ENCODE assay signal across 10 cellular contexts in genomic region chr15:100973351-100974034, GRCh38. TPM values are rescaled to one million over a fixed set of nuclear protein-coding genes. Genes with fewer than 3 reads are reported as not detected.
DNase-seq lines count a peak whose midpoint lies in the region; ATAC-seq, FAIRE-seq and TF ChIP-seq lines count a peak whose summit lies in the region.
"Had no signal": no experiment of that assay in that cellular context is flagged by ENCODE, and none has a peak within 500 bp of the region (broad histone marks: within the 10 kb centered on the region; RNA-seq: fewer than 3 reads in every experiment).

No MANE protein-coding gene starts in this region.

- POLR2A ChIA-PET in GM12878 (lab: Charles Lee) (no interaction called here), Caco-2 (lab: Charles Lee) (no interaction called here)

- H3K9me3 ChIP-seq in GM12878 (replicated peaks; ENCODE audit: control insufficient read depth, insufficient read depth, low read length): peaks cover 3% of the 10 kb centered on the region; the same call in 1 of the 3 replicates
- H3K9me3 ChIP-seq in prostate gland: no peaks in the 10 kb centered on the region
- H3K9me3 ChIP-seq in Caco-2: no peaks in the 10 kb centered on the region

- DNase-seq in GM12878 (ENCODE audit: low read depth, low spot score): no peak
- no peak for DNase-seq in prostate gland (ENCODE audit: low spot score)
- no peak for DNase-seq in Caco-2
- DNase-seq in ACHN: no peak
- DNase-seq: DMS 273 treated with DMSO at 0.1 percent for 48 hours had no signal

- TF ChIP-seq POLR2A in GM12878 (IDR thresholded peaks at IDR 0.05; ENCODE audit: low read depth, low read length) (0 out of 2 replicates have a peak, but pooled peaks have one; percentile 21), prostate gland (IDR thresholded peaks at IDR 0.05) (no peak)

- no peak overlapping the region for H3K9ac ChIP-seq in GM12878 (ENCODE audit: control insufficient read depth, insufficient read depth, low read length)

- no peaks in the 10 kb centered on the region; the same call in 1 of the 2 replicates for H3K4me1 ChIP-seq in GM12878 (ENCODE audit: control insufficient read depth, insufficient read depth, low read length)
- no peaks in the 10 kb centered on the region for H3K4me1 ChIP-seq in prostate gland (replicated peaks)
- H3K4me1 ChIP-seq in Caco-2: no peaks in the 10 kb centered on the region

- no peak overlapping the region for H3K4me3 Mint-ChIP-seq in Caco-2 (ENCODE audit: unreplicated experiment)

- H3K27ac ChIP-seq in GM12878 (ENCODE audit: control insufficient read depth, insufficient read depth) (no peak overlapping the region), prostate gland (no peak overlapping the region)

- H3K4me2 ChIP-seq in GM12878 (ENCODE audit: control insufficient read depth, insufficient read depth): peak overlapping the region; percentile 58

- H3K27ac Mint-ChIP-seq in Caco-2 (ENCODE audit: unreplicated experiment): no peak overlapping the region
- H3K27ac Mint-ChIP-seq: activated T-cell treated with anti-CD3 and anti-CD28 coated beads, Interleukin-2, amount 50 U/mL, for 72 hours had no signal

- ATAC-seq in GM19043 (IDR thresholded peaks at IDR 0.05; ENCODE audit: low read depth, unreplicated experiment) (peak; percentile 51), GM12878 (no peak), GM19467 (IDR thresholded peaks at IDR 0.05; ENCODE audit: unreplicated experiment) (no peak), GM18873 (IDR thresholded peaks at IDR 0.05; ENCODE audit: low FRiP score, unreplicated experiment) (no peak)

- FAIRE-seq in GM12878 (lab: Jason Lieb, UNC): no peak

- BruUV-seq in GM12878 (replicated peaks; lab: Mats Ljungman, UMichigan) (no TSS peak), Caco-2 (replicated peaks; lab: Mats Ljungman, UMichigan) (no TSS peak)

- no peaks in the 10 kb centered on the region for H3K27me3 Mint-ChIP-seq in Caco-2 (ENCODE audit: insufficient read depth, unreplicated experiment)

- in situ Hi-C loops in GM12878 (cut with MboI) (no loop called here), ACHN (cut with HindIII; ENCODE audit: low pct_ligation_motif_present, low pct_unique_long_range_greater_than_20kb, low sequenced_read_pairs) (no loop called here)

- RAD21 ChIA-PET in GM12878 (lab: Charles Lee; ENCODE audit: unreplicated experiment): no interaction called here

- no peak for TF ChIP-seq RAD21 in GM12878 (IDR thresholded peaks at IDR 0.05; ENCODE audit: insufficient read depth, low read depth, low read length)

- 73% methylated on average over 55 of the region's 84 CpGs for WGBS in GM12878 (ENCODE audit: insufficient coverage, insufficient replicate concordance, low lambda C conversion rate, missing lambda C conversion rate)
- 21% methylated on average over 64 of the region's 84 CpGs for WGBS in prostate gland

- no peaks in the 10 kb centered on the region for H3K36me3 Mint-ChIP-seq in Caco-2 (ENCODE audit: insufficient read depth, unreplicated experiment)

- SMC1A ChIA-PET in GM12878 (lab: Charles Lee; ENCODE audit: uncharacterized antibody, unreplicated experiment): interaction anchor here (0.6 kb wide), 1 partner anchor 62 kb away, joined by 3 read pairs; no protein-coding TSS in a partner anchor

- H2AFZ ChIP-seq in GM12878 (ENCODE audit: control insufficient read depth, low read depth, low read length): no peak overlapping the region; the same call in 1 of the 2 replicates

- no peak for TF ChIP-seq EP300 in GM12878 (IDR thresholded peaks at IDR 0.05; ENCODE audit: borderline replicate concordance in 1 of 2, control insufficient read depth in 1 of 2, low read depth in 2 of 2, low read length in 2 of 2)

- H3K36me3 ChIP-seq in GM12878 (ENCODE audit: control insufficient read depth in 2 of 2, insufficient read depth in 2 of 2, low read length in 1 of 2) (peaks cover 4% of the 10 kb centered on the region in 2 experiments; a peak in 2 of 4 replicates), prostate gland (no peaks in the 10 kb centered on the region), Caco-2 (ENCODE audit: control insufficient read depth, insufficient read depth, low read length) (no peaks in the 10 kb centered on the region)

- no peaks in the 10 kb centered on the region for H3K4me1 Mint-ChIP-seq in Caco-2 (ENCODE audit: low read depth, unreplicated experiment)

- TF ChIP-seq CTCF in GM12878 (IDR thresholded peaks at IDR 0.05 in 2 of 3, conservative IDR thresholded peaks at IDR 0.05 in 1 of 3; ENCODE audit: control insufficient read depth in 2 of 3, extremely low read depth in 1 of 3, insufficient read depth in 1 of 3, low read depth in 3 of 3, low read length in 3 of 3): no peak
- TF ChIP-seq CTCF in prostate gland (IDR thresholded peaks at IDR 0.05): no peak
- TF ChIP-seq CTCF in Caco-2 (IDR thresholded peaks at IDR 0.05; ENCODE audit: insufficient read depth in 1 of 2, low read depth in 1 of 2, low read length in 1 of 2, severe bottlenecking in 1 of 2, unreplicated experiment in 1 of 2): no peak

- intact Hi-C loops in GM12878 (cut with micrococcal nuclease; ENCODE audit: unreplicated experiment): no loop called here
- intact Hi-C loops in prostate gland (cut with DNase I): no loop called here
- intact Hi-C loops in Caco-2 (cut with micrococcal nuclease; ENCODE audit: unreplicated experiment): no loop called here

- H4K20me1 ChIP-seq in GM12878 (ENCODE audit: control insufficient read depth, insufficient read depth): no peaks in the 10 kb centered on the region

- no peaks in the 10 kb centered on the region; the same call in 1 of the 2 replicates for H3K79me2 ChIP-seq in GM12878 (ENCODE audit: control insufficient read depth, insufficient read depth, low read length)

- H3K9me3 Mint-ChIP-seq in Caco-2 (ENCODE audit: unreplicated experiment): no peaks in the 10 kb centered on the region

- H3K27me3 ChIP-seq in GM12878 (replicated peaks in 1 of 2; ENCODE audit: control insufficient read depth in 2 of 2, insufficient read depth in 2 of 2, low read length in 1 of 2) (no peaks in the 10 kb centered on the region), prostate gland (replicated peaks; ENCODE audit: insufficient read depth) (no peaks in the 10 kb centered on the region), Caco-2 (replicated peaks; ENCODE audit: control insufficient read depth, insufficient read depth, low read length) (no peaks in the 10 kb centered on the region)

- no peak overlapping the region for H3K4me3 ChIP-seq in GM12878
- H3K4me3 ChIP-seq in iPS-11a (ENCODE audit: low read depth, low read length): peak overlapping the region; percentile 35
- peak overlapping the region; percentile 19 to 36 for H3K4me3 ChIP-seq in prostate gland
- H3K4me3 ChIP-seq in Caco-2 (ENCODE audit: low read depth, low read length): no peak overlapping the region

- CTCF ChIA-PET in GM12878 (lab: Yijun Ruan, JAX) (interaction anchor here (1.8 kb wide), 1 partner anchor 9 kb away, joined by 5 read pairs; no protein-coding TSS in a partner anchor), Caco-2 (lab: Charles Lee) (no interaction called here)

TF ChIP-seq in GM12878, 131 proteins besides CTCF, POLR2A, EP300 and RAD21 (continues in another document):
- no peak for TF ChIP-seq ZBTB33 (IDR thresholded peaks at IDR 0.05)
- TF ChIP-seq ZZZ3 (IDR thresholded peaks at IDR 0.05; ENCODE audit: control insufficient read depth, insufficient read length, low read depth): no peak
- TF ChIP-seq SREBF1 (IDR thresholded peaks at IDR 0.05; ENCODE audit: low read length): no peak

RNA-seq across cellular contexts. Expression of gene LRRK1, which starts 54.3 kb away (rescaled TPM):
- 120 and 150 TPM in 2 replicates for total RNA-seq in GM12878 (2013; cell fraction: nucleolus; rRNA removed)
- total RNA-seq in GM12878 (2014; rRNA removed): 15.6 and 23.0 TPM in 2 replicates
- 13.1 and 13.5 TPM in 2 replicates for total RNA-seq in GM12878 (2014; rRNA removed; fragmentation: Illumina TruSeq; extraction: Trizol)
- 51.5 and 58.3 TPM in 2 replicates for total RNA-seq in GM12878 (2021)
- 14.1 TPM for polyA plus RNA-seq in GM12878 (2011; ENCODE audit: low read depth)
- 14.0 and 23.0 TPM in 2 replicates for polyA plus RNA-seq in GM12878 (2011; rRNA removed)
- polyA plus RNA-seq in GM12878 (2011; cell fraction: cytosol; rRNA removed): 20.3 and 21.9 TPM in 2 replicates
- polyA plus RNA-seq in GM12878 (2011; cell fraction: nucleus; rRNA removed): 82.2 and 90.7 TPM in 2 replicates
- 29.5 and 30.8 TPM in 2 replicates for polyA plus RNA-seq in GM12878 (2012)
- polyA plus RNA-seq in GM12878 (2014; fragmentation: Illumina TruSeq; extraction: Trizol): 14.8 and 17.5 TPM in 2 replicates
- polyA plus RNA-seq in GM12878 (2014; fragmentation: Nextera tagmentation; extraction: Ambion mirVana): 1 to 10 TPM; 2.2 to 2.7 TPM
- 29.9 and 33.8 TPM in 2 replicates for polyA plus RNA-seq in GM12878 (2014; rRNA removed)
- polyA plus RNA-seq in GM12878 (2016; fragmentation: Nextera tagmentation; extraction: Ambion mirVana): 10 to 100 TPM; 13.9 to 18.3 TPM
- polyA minus RNA-seq in GM12878 (2011; rRNA and poly(A)+ RNA removed): 26.7 and 37.6 TPM in 2 replicates
- 14.2 and 22.7 TPM in 2 replicates for polyA minus RNA-seq in GM12878 (2011; cell fraction: cytosol; rRNA and poly(A)+ RNA removed)
- polyA minus RNA-seq in GM12878 (2011; cell fraction: nucleus; rRNA and poly(A)+ RNA removed): 60.9 and 92.6 TPM in 2 replicates
- 10 to 100 TPM; 18.6 to 20.3 TPM for total RNA-seq in prostate gland
- 9.2 and 12.0 TPM in 2 replicates for total RNA-seq in Caco-2 (2022)

Comparison
In these comparisons a context has a peak if more than half of its experiments do, and no peak if none do; other contexts are left out.
1. H3K4me3 ChIP-seq: peak in iPS-11a (single experiment) and prostate gland (2 of 2); none in GM12878 (single experiment) and Caco-2 (single experiment).